ENCODE assay signal across 7 cellular contexts in genomic region chr7:45574521-45575500, GRCh38. TPM values are rescaled to one million over a fixed set of nuclear protein-coding genes. Genes with fewer than 3 reads are reported as not detected.
DNase-seq lines count a peak whose midpoint lies in the region; ATAC-seq and TF ChIP-seq lines count a peak whose summit lies in the region.

No MANE protein-coding gene starts in this region.

- H3K4me3 ChIP-seq in GM08714 (ENCODE audit: low read length) (peak overlapping the region; percentile 57), SU-DHL-6 (ENCODE audit: insufficient read depth, low read length, poor library complexity, severe bottlenecking) (peak overlapping the region; percentile 50)

- no peaks in the 10 kb centered on the region for H3K27me3 ChIP-seq in SU-DHL-6 (ENCODE audit: low read length)

- H3K27ac Mint-ChIP-seq in osteocyte (ENCODE audit: unreplicated experiment): no peak overlapping the region

- H3K36me3 ChIP-seq in SU-DHL-6 (ENCODE audit: low read length): no peaks in the 10 kb centered on the region

- no peaks in the 10 kb centered on the region for H3K9me3 Mint-ChIP-seq in osteocyte (ENCODE audit: unreplicated experiment)

- DNase-seq in fibroblast of the conjunctiva (ENCODE audit: low read depth) (peak; percentile 5), osteocyte (ENCODE audit: extremely low spot score, unreplicated experiment) (no peak), SW480 (ENCODE audit: low spot score) (no peak)

- H2AFZ ChIP-seq in SU-DHL-6 (ENCODE audit: low read depth, low read length, severe bottlenecking): no peak overlapping the region

- peaks cover 60% of the 10 kb centered on the region for H3K27me3 Mint-ChIP-seq in osteocyte (ENCODE audit: unreplicated experiment)

- peak overlapping the region; percentile 35 for H3K4me2 ChIP-seq in SU-DHL-6 (ENCODE audit: low read depth, low read length, poor library complexity, severe bottlenecking)

- H4K20me1 ChIP-seq in SU-DHL-6 (ENCODE audit: low read depth, low read length): no peaks in the 10 kb centered on the region

- no peaks in the 10 kb centered on the region for H3K36me3 Mint-ChIP-seq in osteocyte (ENCODE audit: unreplicated experiment)

- H3K27ac ChIP-seq in SU-DHL-6 (ENCODE audit: low read depth, low read length): no peak overlapping the region

- no peaks in the 10 kb centered on the region for H3K79me2 ChIP-seq in SU-DHL-6 (ENCODE audit: insufficient read depth, low read length)

- ATAC-seq in HG02885 (IDR thresholded peaks at IDR 0.05; ENCODE audit: poor library complexity, unreplicated experiment) (peak; percentile 63), HG03571 (IDR thresholded peaks at IDR 0.05; ENCODE audit: unreplicated experiment) (no peak)

- H3K9me3 ChIP-seq in SU-DHL-6 (ENCODE audit: insufficient read depth, low read length): no peaks in the 10 kb centered on the region

- TF ChIP-seq CTCF in SU-DHL-6 (IDR thresholded peaks at IDR 0.05; ENCODE audit: insufficient read depth, low read length, poor library complexity, severe bottlenecking) (no peak), osteocyte (IDR thresholded peaks at IDR 0.05) (peak; percentile 35)

- H3K9ac ChIP-seq in SU-DHL-6 (ENCODE audit: low read length): peak overlapping the region; percentile 37; the same call in 1 of the 2 replicates

- peaks cover 7% of the 10 kb centered on the region for H3K4me1 Mint-ChIP-seq in osteocyte (ENCODE audit: unreplicated experiment)

- peak overlapping the region; percentile 48 for H3K4me3 Mint-ChIP-seq in osteocyte (ENCODE audit: unreplicated experiment)

- no peaks in the 10 kb centered on the region for H3K9me2 ChIP-seq in SU-DHL-6 (replicated peaks; ENCODE audit: insufficient read depth, low read length)

- H3F3A ChIP-seq in SU-DHL-6 (ENCODE audit: insufficient read depth): no peaks in the 10 kb centered on the region

RNA-seq across cellular contexts. Expression of gene ADCY1, which starts 0.6 kb away (rescaled TPM):
- total RNA-seq in osteocyte: 0.05 and 0.08 TPM in 2 replicates
